In the genomic region with DNA sequence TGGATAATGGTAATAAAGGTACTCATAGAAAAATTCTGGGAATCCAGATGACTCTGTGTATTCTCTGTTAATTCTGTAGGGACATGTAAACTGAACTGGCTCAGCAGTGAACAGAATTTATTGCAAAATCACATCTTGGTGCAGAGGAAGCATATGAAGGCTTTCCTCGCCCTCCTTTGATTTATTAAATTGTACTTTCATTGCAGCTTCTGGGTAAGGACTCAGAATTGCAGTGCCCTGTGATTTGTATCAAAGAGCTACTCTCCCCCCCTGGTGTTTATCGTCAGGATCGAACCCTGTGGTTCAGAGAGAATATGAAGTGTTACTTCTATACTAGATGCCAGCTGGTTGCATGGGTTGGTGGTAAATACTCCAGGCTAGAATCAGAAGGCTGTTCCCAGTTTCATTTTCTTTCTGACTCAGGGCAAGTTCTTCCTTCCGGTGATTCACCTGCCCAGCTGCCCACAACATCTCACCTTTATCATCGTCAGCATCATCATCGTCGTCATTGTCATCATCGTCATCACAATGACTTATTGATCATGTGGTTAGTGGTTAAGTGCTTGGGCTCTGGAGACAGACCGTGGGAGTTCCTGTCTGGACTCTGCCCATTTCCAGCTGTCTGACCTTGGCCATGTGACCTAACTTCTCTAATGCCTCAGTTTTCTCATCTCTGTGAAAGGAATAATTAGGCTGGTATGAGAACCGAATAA, we compare ENCODE assay signal across 8 cellular contexts.
A peak's percentile ranks its signal among the peaks of the same experiment; 100 is the strongest.
DNase-seq lines count a peak whose midpoint lies in the region; ATAC-seq and TF ChIP-seq lines count a peak whose summit lies in the region.

No MANE protein-coding gene starts in this region.

- no peaks in the 10 kb centered on the region for H3K27me3 Mint-ChIP-seq in activated B cell treated with CpG ODN at 0.5 μM for 24 hours
- no peaks in the 10 kb centered on the region for H3K27me3 Mint-ChIP-seq in central memory CD8-positive, alpha-beta T cell

- intact Hi-C loops in activated B cell treated with CpG ODN at 0.5 μM for 24 hours (cut with micrococcal nuclease): loop anchor here (1.0 to 10.0 kb wide), 5 partner anchors 22 to 556 kb away; partner anchors contain the start of gene ARHGAP26

- H3K36me3 Mint-ChIP-seq in activated B cell treated with CpG ODN at 0.5 μM for 24 hours (ENCODE audit: low read depth): no peaks in the 10 kb centered on the region
- H3K36me3 Mint-ChIP-seq in central memory CD8-positive, alpha-beta T cell (ENCODE audit: insufficient read depth): peaks cover 22% of the 10 kb centered on the region

- H3K9me3 Mint-ChIP-seq in activated B cell treated with CpG ODN at 0.5 μM for 24 hours: no peaks in the 10 kb centered on the region
- H3K9me3 Mint-ChIP-seq in central memory CD8-positive, alpha-beta T cell: no peaks in the 10 kb centered on the region

- TF ChIP-seq CTCF in activated B cell treated with CpG ODN at 0.5 μM for 24 hours (IDR thresholded peaks at IDR 0.05) (no peak), omental fat pad (IDR thresholded peaks at IDR 0.05) (no peak)

- H3K4me3 Mint-ChIP-seq in activated B cell treated with CpG ODN at 0.5 μM for 24 hours: peak overlapping the region; percentile 30
- peak overlapping the region; percentile 17 for H3K4me3 Mint-ChIP-seq in central memory CD8-positive, alpha-beta T cell

- ATAC-seq in GM19463 (IDR thresholded peaks at IDR 0.05; ENCODE audit: unreplicated experiment) (peak; percentile 78), HG03521 (IDR thresholded peaks at IDR 0.05; ENCODE audit: unreplicated experiment) (peak; percentile 78), activated B cell treated with CpG ODN at 0.5 μM for 24 hours (ENCODE audit: low read depth) (peak; percentile 69), omental fat pad (ENCODE audit: low FRiP score) (peak; percentile 51)
- ATAC-seq in central memory CD8-positive, alpha-beta T cell (replicated peaks; ENCODE audit: extremely low read depth, poor library complexity, severe bottlenecking): peak; percentile 92

- peaks cover 55% of the 10 kb centered on the region for H3K4me1 Mint-ChIP-seq in activated B cell treated with CpG ODN at 0.5 μM for 24 hours
- H3K4me1 Mint-ChIP-seq in central memory CD8-positive, alpha-beta T cell: peaks cover 48% of the 10 kb centered on the region

- DNase-seq in COLO668 (lab: John Stamatoyannopoulos, UW; ENCODE audit: unreplicated experiment) (peak; percentile 70), activated B cell treated with CpG ODN at 0.5 μM for 24 hours (no peak), omental fat pad (ENCODE audit: low spot score) (no peak), D341Med (ENCODE audit: low spot score) (no peak), NCI-H748 treated with DMSO at 0.1 percent for 48 hours (lab: John Stamatoyannopoulos, UW) (no peak)
- peak; percentile 50 to 88 for DNase-seq in central memory CD8-positive, alpha-beta T cell (ENCODE audit: low spot score in 2 of 2)

- CTCF ChIA-PET in activated B cell treated with CpG ODN at 0.5 μM for 24 hours (lab: Charles Lee): interaction anchor here (1.1 to 1.4 kb wide), 6 partner anchors 83 to 1182 kb away, joined by 3 to 6 read pairs (median 4); partner anchors contain the start of gene NR3C1

- POLR2A ChIA-PET in activated B cell treated with CpG ODN at 0.5 μM for 24 hours (lab: Charles Lee): interaction anchor here (1.0 to 1.4 kb wide), 3 partner anchors 83 to 426 kb away, joined by 3 to 11 read pairs (median 3); partner anchors contain the start of gene NR3C1

- H3K27ac Mint-ChIP-seq in activated B cell treated with CpG ODN at 0.5 μM for 24 hours: peak overlapping the region; percentile 80
- H3K27ac Mint-ChIP-seq in central memory CD8-positive, alpha-beta T cell (ENCODE audit: low read depth): peak overlapping the region; percentile 97

Comparison
In these comparisons a context has a peak if more than half of its experiments do, and no peak if none do; other contexts are left out.
1. DNase-seq: peak in COLO668 (single experiment) and central memory CD8-positive, alpha-beta T cell (2 of 2); none in activated B cell treated with CpG ODN at 0.5 μM for 24 hours (single experiment), omental fat pad (single experiment), D341Med (single experiment) and NCI-H748 treated with DMSO at 0.1 percent for 48 hours (single experiment).
2. Peak in every context shown above with its lines, with median percentiles within 50 percentile points of each other: ATAC-seq.